1 cellular context compared by ENCODE assay signal in the genomic region with DNA sequence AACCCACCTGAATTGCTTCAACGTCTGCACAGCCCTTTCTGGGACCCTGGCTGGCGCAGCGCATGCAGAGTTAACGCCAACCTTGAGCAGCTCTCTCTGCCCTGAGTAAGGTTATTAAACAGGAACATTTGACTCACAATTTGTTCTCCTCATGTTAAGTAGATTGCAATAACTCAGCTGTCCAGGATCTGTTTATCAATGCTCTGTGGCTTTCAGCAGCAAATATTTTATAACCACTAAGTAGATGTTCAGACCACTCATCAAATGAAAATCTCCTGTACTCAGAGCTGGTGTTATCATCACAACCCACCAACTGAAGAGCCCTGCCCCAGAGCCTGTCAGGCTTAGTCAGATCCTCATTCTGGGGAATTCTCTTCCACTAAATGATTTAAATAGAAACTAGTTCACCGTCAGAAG.
TF ChIP-seq lines count a peak whose summit lies in the region.

No MANE protein-coding gene starts in this region.

TF ChIP-seq in SK-N-SH, 30 proteins besides CTCF, POLR2A, EP300 and RAD21 (continued from another document):
- TF ChIP-seq, protein P1, sequence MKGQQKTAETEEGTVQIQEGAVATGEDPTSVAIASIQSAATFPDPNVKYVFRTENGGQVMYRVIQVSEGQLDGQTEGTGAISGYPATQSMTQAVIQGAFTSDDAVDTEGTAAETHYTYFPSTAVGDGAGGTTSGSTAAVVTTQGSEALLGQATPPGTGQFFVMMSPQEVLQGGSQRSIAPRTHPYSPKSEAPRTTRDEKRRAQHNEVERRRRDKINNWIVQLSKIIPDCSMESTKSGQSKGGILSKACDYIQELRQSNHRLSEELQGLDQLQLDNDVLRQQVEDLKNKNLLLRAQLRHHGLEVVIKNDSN (IDR thresholded peaks at IDR 0.05; ENCODE audit: borderline replicate concordance, low read depth): no peak
- TF ChIP-seq MEF2A (IDR thresholded peaks at IDR 0.05; ENCODE audit: borderline replicate concordance, low read depth): 0 out of 2 replicates have a peak, but pooled peaks have one; percentile 31
- TF ChIP-seq TCF12 (IDR thresholded peaks at IDR 0.05): peak; percentile 91
- no peak for TF ChIP-seq REST (IDR thresholded peaks at IDR 0.05; ENCODE audit: low read depth, low read length)
- no peak for TF ChIP-seq USF2 (IDR thresholded peaks at IDR 0.05; ENCODE audit: borderline replicate concordance, low read depth, low read length)
- TF ChIP-seq POLR2AphosphoS5 (IDR thresholded peaks at IDR 0.05; ENCODE audit: low read depth, low read length): peak; percentile 79; the same call in 1 of the 2 replicates
- no peak for TF ChIP-seq CHD2 (IDR thresholded peaks at IDR 0.05; ENCODE audit: low read length, partially characterized antibody)
- no peak for TF ChIP-seq ELF1 (IDR thresholded peaks at IDR 0.05)
- no peak for TF ChIP-seq MXI1 (IDR thresholded peaks at IDR 0.05; ENCODE audit: low read depth, low read length)
- TF ChIP-seq TEAD4 (IDR thresholded peaks at IDR 0.05; ENCODE audit: borderline replicate concordance, insufficient read depth): peak; percentile 70
- no peak for TF ChIP-seq SMC3 (IDR thresholded peaks at IDR 0.05; ENCODE audit: low read depth, low read length)
- TF ChIP-seq FOSL2 (IDR thresholded peaks at IDR 0.05; ENCODE audit: borderline replicate concordance, low read depth): peak; percentile 57; the same call in 1 of the 2 replicates
- TF ChIP-seq NRF1 (IDR thresholded peaks at IDR 0.05; ENCODE audit: low read depth, low read length): no peak
- no peak for TF ChIP-seq RCOR1 (IDR thresholded peaks at IDR 0.05; ENCODE audit: low read length)
- no peak for TF ChIP-seq YY1 (IDR thresholded peaks at IDR 0.05; ENCODE audit: low read depth)
- TF ChIP-seq RXRA (IDR thresholded peaks at IDR 0.05; ENCODE audit: borderline replicate concordance, low read depth): no peak
